2 cellular contexts compared by ENCODE assay signal in the genomic region with DNA sequence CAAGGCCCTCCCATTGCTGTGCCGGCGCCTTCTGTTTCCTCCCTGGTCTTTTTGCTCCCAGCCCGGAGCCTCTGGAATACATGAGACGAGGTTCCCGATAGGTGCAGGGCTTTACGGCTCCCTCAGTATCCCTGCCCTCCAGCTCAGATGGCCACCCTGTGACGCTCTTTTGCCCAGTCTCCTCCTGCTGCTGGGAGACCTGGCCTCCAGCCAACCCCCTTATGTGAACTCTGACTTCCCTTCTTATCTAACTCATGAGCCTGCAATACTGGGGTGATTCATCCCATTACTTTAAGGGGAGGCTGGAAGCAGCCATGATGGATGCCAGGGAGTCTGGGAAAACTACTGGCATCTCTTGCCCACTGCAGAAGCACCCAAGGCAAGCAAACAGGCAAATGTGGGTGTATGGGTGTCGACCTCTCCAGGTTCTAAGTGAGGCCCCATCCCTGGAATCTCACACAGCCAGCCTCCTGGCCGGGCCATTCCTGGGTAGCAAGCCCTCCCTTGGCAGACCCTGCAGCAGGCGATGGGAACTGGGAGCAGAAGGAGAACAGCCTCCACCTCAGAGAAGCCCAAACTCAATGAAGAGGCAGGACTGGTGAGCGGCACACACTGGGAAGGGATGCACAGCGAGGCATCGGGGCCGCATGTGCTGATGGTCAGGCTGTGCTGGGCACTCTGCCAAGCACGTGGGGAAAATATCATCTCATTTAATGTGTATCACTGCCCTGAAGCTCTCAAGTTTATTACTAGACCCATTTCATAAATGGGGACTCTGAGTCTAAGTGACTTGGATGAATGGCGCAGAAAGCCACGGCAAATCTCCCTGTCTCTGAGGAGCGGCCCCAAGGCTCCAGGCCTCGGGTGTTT.
A peak's percentile ranks its signal among the peaks of the same experiment; 100 is the strongest.
TF ChIP-seq lines count a peak whose summit lies in the region.

No MANE protein-coding gene starts in this region.

TF ChIP-seq in GM12878, 131 proteins besides CTCF, POLR2A, EP300 and RAD21:
- TF ChIP-seq, protein P1, sequence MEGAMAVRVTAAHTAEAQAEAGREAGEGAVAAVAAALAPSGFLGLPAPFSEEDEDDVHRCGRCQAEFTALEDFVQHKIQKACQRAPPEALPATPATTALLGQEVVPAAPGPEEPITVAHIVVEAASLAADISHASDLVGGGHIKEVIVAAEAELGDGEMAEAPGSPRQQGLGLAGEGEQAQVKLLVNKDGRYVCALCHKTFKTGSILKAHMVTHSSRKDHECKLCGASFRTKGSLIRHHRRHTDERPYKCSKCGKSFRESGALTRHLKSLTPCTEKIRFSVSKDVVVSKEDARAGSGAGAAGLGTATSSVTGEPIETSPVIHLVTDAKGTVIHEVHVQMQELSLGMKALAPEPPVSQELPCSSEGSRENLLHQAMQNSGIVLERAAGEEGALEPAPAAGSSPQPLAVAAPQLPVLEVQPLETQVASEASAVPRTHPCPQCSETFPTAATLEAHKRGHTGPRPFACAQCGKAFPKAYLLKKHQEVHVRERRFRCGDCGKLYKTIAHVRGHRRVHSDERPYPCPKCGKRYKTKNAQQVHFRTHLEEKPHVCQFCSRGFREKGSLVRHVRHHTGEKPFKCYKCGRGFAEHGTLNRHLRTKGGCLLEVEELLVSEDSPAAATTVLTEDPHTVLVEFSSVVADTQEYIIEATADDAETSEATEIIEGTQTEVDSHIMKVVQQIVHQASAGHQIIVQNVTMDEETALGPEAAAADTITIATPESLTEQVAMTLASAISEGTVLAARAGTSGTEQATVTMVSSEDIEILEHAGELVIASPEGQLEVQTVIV (IDR thresholded peaks at IDR 0.05; ENCODE audit: borderline replicate concordance, partially characterized antibody), result no peak
- no peak for TF ChIP-seq HCFC1 (IDR thresholded peaks at IDR 0.05; ENCODE audit: low read length)
- no peak for TF ChIP-seq ZBTB33 (IDR thresholded peaks at IDR 0.05)
- no peak for TF ChIP-seq FOS (IDR thresholded peaks at IDR 0.05; ENCODE audit: borderline replicate concordance, extremely low read depth, insufficient read length)
- no peak for TF ChIP-seq CHD2 (IDR thresholded peaks at IDR 0.05; ENCODE audit: borderline replicate concordance, low read depth, low read length)
- TF ChIP-seq IKZF1 (conservative IDR thresholded peaks at IDR 0.05), result no peak
- TF ChIP-seq HDGF (IDR thresholded peaks at IDR 0.05), result no peak
TF ChIP-seq in GM12878: peak in this region for 0.

TF ChIP-seq in liver, 16 proteins besides CTCF, POLR2A, EP300 and RAD21 (continued from another document):
- TF ChIP-seq REST (IDR thresholded peaks at IDR 0.05) (no peak), RXRA (IDR thresholded peaks at IDR 0.05) (peak in 1 of 2 donors; percentile 25)
